Comparison of ENCODE assay signal across 1 cellular context in the genomic region with DNA sequence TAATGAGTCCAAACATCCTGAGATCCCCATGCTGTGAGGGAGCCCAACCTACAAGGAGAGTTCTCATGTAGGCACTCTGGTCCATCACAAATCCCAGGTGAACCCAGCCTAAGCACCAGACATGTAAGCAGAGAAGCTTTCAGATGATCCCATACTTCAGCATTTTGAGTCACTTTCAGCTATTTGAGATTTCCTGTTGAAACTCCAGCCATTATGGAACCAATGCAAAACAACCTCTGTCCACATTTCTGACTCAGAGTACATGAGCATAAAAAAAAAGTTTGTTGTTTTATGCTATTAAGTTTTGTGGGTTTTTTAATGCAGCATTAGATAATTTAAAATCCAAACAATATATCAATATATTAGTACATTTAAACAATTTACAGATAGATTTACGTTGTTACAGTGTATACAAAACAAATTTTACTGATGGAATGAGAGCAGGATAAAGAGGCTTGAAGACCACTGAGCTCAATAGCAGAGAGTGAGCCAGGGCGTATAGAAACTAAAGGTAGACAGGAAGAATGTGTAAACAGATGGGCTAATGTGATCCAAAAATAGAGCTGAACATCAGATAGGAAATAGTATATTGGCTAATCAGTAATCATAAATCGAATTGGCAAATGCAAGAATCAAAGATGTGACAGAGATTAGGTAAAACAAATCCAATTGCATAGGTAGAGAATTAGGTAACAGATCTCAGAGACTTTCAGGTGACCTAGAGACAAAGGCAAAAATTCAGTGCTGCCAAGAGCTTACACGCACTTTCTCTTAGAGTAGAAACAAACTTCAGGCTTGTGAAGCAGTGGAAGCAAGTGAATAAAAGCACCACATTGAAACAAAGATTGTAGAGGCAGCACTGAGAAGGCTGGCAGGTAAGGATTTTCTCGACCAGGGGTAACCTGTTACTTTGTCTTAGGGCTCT.
TF ChIP-seq lines count a peak whose summit lies in the region.

No MANE protein-coding gene starts in this region.

TF ChIP-seq in endothelial cell of umbilical vein, 7 proteins besides CTCF, POLR2A, EP300 and RAD21:
- TF ChIP-seq FOS (IDR thresholded peaks at IDR 0.05; ENCODE audit: borderline replicate concordance, insufficient read depth, low read length): peak; percentile 63
- TF ChIP-seq GATA2 (IDR thresholded peaks at IDR 0.05; ENCODE audit: insufficient read depth, insufficient read length, low read depth, low read length): peak; percentile 6
- TF ChIP-seq JUN (IDR thresholded peaks at IDR 0.05; ENCODE audit: borderline replicate concordance, insufficient read depth, insufficient read length, low read depth): no peak
- no peak for TF ChIP-seq EZH2 (IDR thresholded peaks at IDR 0.05; ENCODE audit: borderline replicate concordance, low read depth, low read length, severe bottlenecking)
- TF ChIP-seq, protein P1, sequence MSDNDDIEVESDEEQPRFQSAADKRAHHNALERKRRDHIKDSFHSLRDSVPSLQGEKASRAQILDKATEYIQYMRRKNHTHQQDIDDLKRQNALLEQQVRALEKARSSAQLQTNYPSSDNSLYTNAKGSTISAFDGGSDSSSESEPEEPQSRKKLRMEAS (IDR thresholded peaks at IDR 0.05; ENCODE audit: insufficient read depth, insufficient read length): no peak
- no peak for TF ChIP-seq MYC (IDR thresholded peaks at IDR 0.05; ENCODE audit: low read depth, low read length)
- TF ChIP-seq POLR2AphosphoS5 (IDR thresholded peaks at IDR 0.05; ENCODE audit: insufficient read depth, low read depth, low read length): no peak
